ENCODE assay signal across 8 cellular contexts in the genomic region with DNA sequence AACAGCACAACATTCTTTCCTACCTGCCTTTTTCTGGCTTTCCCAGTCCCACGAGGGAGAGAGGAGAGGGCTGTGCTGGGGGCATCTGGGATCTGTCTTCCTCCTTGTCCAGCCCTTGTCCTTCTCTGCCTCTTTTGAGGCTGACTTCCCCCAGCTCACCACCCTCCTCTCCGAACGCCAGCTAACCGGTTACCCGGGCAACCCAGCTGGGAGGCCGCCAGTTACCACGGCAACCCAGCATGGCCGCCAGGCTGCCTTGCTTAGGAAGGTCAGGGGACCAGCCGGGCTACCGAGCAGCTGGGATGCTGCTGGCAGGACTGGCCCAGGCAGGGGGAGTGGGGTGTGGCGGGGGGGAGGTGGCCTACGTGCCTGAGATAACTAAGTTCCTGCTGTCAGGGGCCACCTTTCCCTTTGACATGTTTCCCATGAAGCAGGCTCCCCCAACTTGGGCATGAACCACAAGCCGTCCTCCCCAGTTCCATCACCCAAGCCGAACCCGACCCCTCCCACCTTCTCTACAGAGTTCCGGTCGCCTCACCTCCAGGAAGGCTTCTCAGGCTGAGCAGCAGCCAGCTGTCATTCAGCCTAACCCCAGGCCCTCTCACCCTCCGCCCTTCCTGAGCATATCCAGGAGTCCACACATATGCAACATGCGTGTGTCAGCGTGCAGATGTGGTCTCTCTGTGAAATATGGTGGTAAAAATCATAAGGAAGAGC. TPM values are rescaled to one million over a fixed set of nuclear protein-coding genes. Genes with fewer than 3 reads are reported as not detected.
A peak's percentile ranks its signal among the peaks of the same experiment; 100 is the strongest.
DNase-seq lines count a peak whose midpoint lies in the region; ATAC-seq and TF ChIP-seq lines count a peak whose summit lies in the region.

No MANE protein-coding gene starts in this region.

- peaks cover 0 to 1% (median 0%) of the 10 kb centered on the region in 3 experiments for H3K27me3 ChIP-seq in neuronal stem cell (ENCODE audit: control insufficient read depth in 3 of 3, insufficient read depth in 3 of 3, low read depth in 1 of 3, low read length in 3 of 3)

- no peak for TF ChIP-seq CTCF in fibroblast of the aortic adventitia (IDR thresholded peaks at IDR 0.05; ENCODE audit: insufficient read depth, low read length)

- WGBS in neuronal stem cell (ENCODE audit: extremely low coverage in 2 of 2, insufficient read length in 2 of 2, insufficient replicate concordance in 1 of 2), 2 donors, result no CpG with 5 or more reads among the region's 20 CpGs

- H2BK5ac ChIP-seq in neuronal stem cell (ENCODE audit: low read length), result no peak overlapping the region

- H3K79me1 ChIP-seq in neuronal stem cell (ENCODE audit: low read depth, low read length), result no peaks in the 10 kb centered on the region

- H2BK12ac ChIP-seq in neuronal stem cell (ENCODE audit: low read length), result no peak overlapping the region

- DNase-seq in EL, result peak; percentile 33
- peak; percentile 51 for DNase-seq in NCI-H524 treated with DMSO at 0.1 percent for 48 hours (lab: John Stamatoyannopoulos, UW)
- DNase-seq in fibroblast of the aortic adventitia (ENCODE audit: low read depth), result peak; percentile 80
- peak; percentile 88 for DNase-seq in neuronal stem cell (ENCODE audit: low spot score)
- no peak for DNase-seq in activated gamma-delta T cell treated with Interleukin-2 at 50 U/mL for 16 hours
- DNase-seq in activated naive CD4-positive, alpha-beta T cell treated with anti-CD3 and anti-CD28 coated beads, Interleukin-2, amount 50 U/mL, for 16 hours, result no peak
- DNase-seq in GF-D8 (lab: John Stamatoyannopoulos, UW), result no peak

- H2AK5ac ChIP-seq in neuronal stem cell (ENCODE audit: low read depth, low read length), result no peak overlapping the region

- peak overlapping the region; percentile 29 for H3K18ac ChIP-seq in neuronal stem cell (ENCODE audit: low read length)

- peaks cover 15 to 40% of the 10 kb centered on the region in 2 donors for H3K4me1 ChIP-seq in neuronal stem cell (ENCODE audit: control insufficient read depth in 2 of 2, insufficient read depth in 1 of 2, low read depth in 1 of 2, low read length in 2 of 2)

- H4K91ac ChIP-seq in neuronal stem cell (ENCODE audit: low read depth, low read length, poor library complexity), result no peak overlapping the region

- H3K23ac ChIP-seq in neuronal stem cell (ENCODE audit: low read depth, low read length, poor library complexity), result no peak overlapping the region

- H2BK15ac ChIP-seq in neuronal stem cell (ENCODE audit: low read length), result no peak overlapping the region

- H3K14ac ChIP-seq in neuronal stem cell (ENCODE audit: low read length), result no peak overlapping the region

- no peak overlapping the region for H3K4ac ChIP-seq in neuronal stem cell (ENCODE audit: low read length)

- no peak overlapping the region for H3K27ac ChIP-seq in neuronal stem cell (replicated peaks; ENCODE audit: low read length)

- H3K4me2 ChIP-seq in neuronal stem cell (ENCODE audit: insufficient read depth, low read length, poor library complexity, severe bottlenecking), result peak overlapping the region; percentile 37

- H2AFZ ChIP-seq in neuronal stem cell (ENCODE audit: low read length), result peak overlapping the region; percentile 55

- no peaks in the 10 kb centered on the region for H3K36me3 ChIP-seq in neuronal stem cell (replicated peaks in 1 of 2; ENCODE audit: control insufficient read depth in 2 of 2, insufficient read depth in 2 of 2, low read length in 2 of 2)

- no peak overlapping the region for H3K9ac ChIP-seq in neuronal stem cell (ENCODE audit: low read depth, low read length, poor library complexity)

- H4K8ac ChIP-seq in neuronal stem cell (ENCODE audit: low read depth, low read length), result no peak overlapping the region

- H3K9me3 ChIP-seq in neuronal stem cell (replicated peaks in 1 of 2; ENCODE audit: control insufficient read depth in 2 of 2, insufficient read depth in 1 of 2, low read depth in 1 of 2, low read length in 2 of 2), result no peaks in the 10 kb centered on the region

- H2BK120ac ChIP-seq in neuronal stem cell (ENCODE audit: low read depth, low read length), result no peak overlapping the region

- ATAC-seq in GM18502 (IDR thresholded peaks at IDR 0.05; ENCODE audit: poor library complexity, unreplicated experiment), result no peak

- peak overlapping the region; percentile 58 for H3K4me3 ChIP-seq in fibroblast of the aortic adventitia (ENCODE audit: low read depth, low read length)
- H3K4me3 ChIP-seq in neuronal stem cell (ENCODE audit: low read length in 2 of 2), result peak overlapping the region in 1 of 2 donors; percentile 45

RNA-seq across cellular contexts. Expression of a gene that starts 8.7 kb away (rescaled TPM):
- total RNA-seq in fibroblast of the aortic adventitia (ENCODE audit: low replicate concordance), result 3.6 and 5.1 TPM in 2 replicates
- 0.49 TPM for polyA plus RNA-seq in neuronal stem cell (2013, experiment 1 of 2)
- polyA plus RNA-seq in neuronal stem cell (2013, experiment 2 of 2), result 0.48 TPM

Comparison
In these comparisons a context has a peak if more than half of its experiments do, and no peak if none do; other contexts are left out.
1. DNase-seq: peak in EL (single experiment), NCI-H524 treated with DMSO at 0.1 percent for 48 hours (single experiment), fibroblast of the aortic adventitia (single experiment) and neuronal stem cell (single experiment); none in activated gamma-delta T cell treated with Interleukin-2 at 50 U/mL for 16 hours (single experiment), activated naive CD4-positive, alpha-beta T cell treated with anti-CD3 and anti-CD28 coated beads, Interleukin-2, amount 50 U/mL, for 16 hours (single experiment) and GF-D8 (single experiment).